In genomic region chr18:54223568-54224241, GRCh38 we compare ENCODE assay signal across 8 cellular contexts. TPM values are rescaled to one million over a fixed set of nuclear protein-coding genes. Genes with fewer than 3 reads are reported as not detected.
A peak's percentile ranks its signal among the peaks of the same experiment; 100 is the strongest.
DNase-seq lines count a peak whose midpoint lies in the region; ATAC-seq, FAIRE-seq and TF ChIP-seq lines count a peak whose summit lies in the region.

No MANE protein-coding gene starts in this region.

- intact Hi-C loops in kidney (cut with DNase I), result no loop called here

- DNase-seq in NCI-H1436 (lab: John Stamatoyannopoulos, UW), result peak; percentile 52
- no peak for DNase-seq in NCI-H1436 treated with DMSO at 0.1 percent for 48 hours (lab: John Stamatoyannopoulos, UW)
- DNase-seq in NCI-H2081 treated with DMSO at 0.1 percent for 48 hours (lab: John Stamatoyannopoulos, UW), result peak; percentile 3
- peak; percentile 31 for DNase-seq in cerebellar cortex (ENCODE audit: low spot score)
- peak; percentile 82 for DNase-seq in kidney
- peak; percentile 69 for DNase-seq in stimulated activated CD4-positive, alpha-beta T cell treated with anti-CD3 and anti-CD28 coated beads, Interleukin-1b, Interleukin-23, amount 100 ng/mL, for 48 hours

- TF ChIP-seq CTCF in WI38 (IDR thresholded peaks at IDR 0.05; ENCODE audit: low read depth, low read length), result no peak
- no peak for TF ChIP-seq CTCF in kidney (IDR thresholded peaks at IDR 0.05; ENCODE audit: borderline replicate concordance, extremely low read depth, insufficient read depth)

- H3K4me1 ChIP-seq in kidney (ENCODE audit: control insufficient read depth in 1 of 2, insufficient read depth in 1 of 2, low read depth in 1 of 2, low read length in 2 of 2), result peaks cover 9 to 14% of the 10 kb centered on the region in 2 donors

- H3K4me3 ChIP-seq in WI38 (ENCODE audit: low read depth, low read length), result peak overlapping the region; percentile 76
- H3K4me3 ChIP-seq in kidney (ENCODE audit: low read length in 2 of 2), result peak overlapping the region; percentile 72 to 83

- H3K27ac ChIP-seq in kidney (ENCODE audit: low read depth in 2 of 2, low read length in 2 of 2), result peak overlapping the region; percentile 75 to 76

- FAIRE-seq in kidney (lab: Jason Lieb, UNC), result peak; percentile 63

- no peaks in the 10 kb centered on the region for H3K9me3 ChIP-seq in kidney (ENCODE audit: control insufficient read depth in 1 of 2, low read length in 2 of 2)

- peak overlapping the region; percentile 25 to 67 for H3K9ac ChIP-seq in kidney (ENCODE audit: low read length in 2 of 2)

- ATAC-seq in HG02973 (IDR thresholded peaks at IDR 0.05; ENCODE audit: unreplicated experiment), result peak; percentile 9

- H3K36me3 ChIP-seq in kidney (ENCODE audit: control insufficient read depth in 1 of 2, insufficient read depth in 2 of 2, low read length in 2 of 2), result no peaks in the 10 kb centered on the region

RNA-seq across cellular contexts. Expression of gene MBD2, which starts 0.8 kb away (rescaled TPM):
- total RNA-seq in kidney, result 123 TPM
- 79.1 TPM for polyA plus RNA-seq in kidney (ENCODE audit: insufficient read depth, low read depth, low replicate concordance)

RNA-seq across cellular contexts. Expression of gene POLI, which starts 45.6 kb away (rescaled TPM):
- 45.1 TPM for total RNA-seq in kidney
- polyA plus RNA-seq in kidney (ENCODE audit: insufficient read depth, low read depth, low replicate concordance), result 15.6 TPM
